Comparison of ENCODE assay signal across 13 cellular contexts in the genomic region with DNA sequence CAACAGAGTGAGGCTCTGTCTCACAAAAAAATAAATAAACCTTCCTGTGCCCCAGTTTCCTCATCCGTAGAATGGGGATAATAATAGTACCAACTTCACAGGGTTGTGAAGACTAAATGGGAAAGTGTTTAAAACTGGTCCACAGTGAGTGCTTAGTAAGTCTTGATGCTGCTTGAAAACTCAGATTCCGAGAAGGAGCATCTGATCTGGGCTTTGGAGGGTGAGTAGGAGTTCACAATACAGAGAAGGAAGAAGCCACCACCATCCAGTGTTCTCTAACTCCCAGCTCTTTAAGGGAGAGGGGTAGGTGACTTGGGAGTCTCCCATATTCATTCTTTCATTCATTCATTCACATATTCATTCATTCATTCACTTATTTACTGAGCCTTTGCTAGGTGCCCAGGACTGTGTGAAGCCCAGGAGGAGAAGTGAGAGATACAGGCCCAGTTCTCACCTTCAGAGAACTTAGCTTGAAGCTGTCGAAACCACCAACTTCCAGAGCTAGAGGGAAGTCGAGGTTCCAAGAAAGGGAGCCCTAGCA. TPM values are rescaled to one million over a fixed set of nuclear protein-coding genes. Genes with fewer than 3 reads are reported as not detected.
A peak's percentile ranks its signal among the peaks of the same experiment; 100 is the strongest.
DNase-seq lines count a peak whose midpoint lies in the region; ATAC-seq and TF ChIP-seq lines count a peak whose summit lies in the region.
"Had no signal": no experiment of that assay in that cellular context is flagged by ENCODE, and none has a peak within 500 bp of the region (broad histone marks: within the 10 kb centered on the region; RNA-seq: fewer than 3 reads in every experiment).

No MANE protein-coding gene starts in this region.

- 87 to 91% methylated on average over 4 of the region's 4 CpGs for WGBS in aorta, 2 donors

- peaks cover 0 to 96% (median 24%) of the 10 kb centered on the region in 11 experiments; a peak in 16 of 22 replicates for H3K36me3 ChIP-seq in BLaER1 treated with 17β-estradiol and CSF1 and Interleukin-3, amounts not matched to agents 10 nM and 100 nM
- H3K36me3 ChIP-seq in CD8-positive, alpha-beta T cell (ENCODE audit: insufficient read depth, low read length): peaks cover 67% of the 10 kb centered on the region
- no peaks in the 10 kb centered on the region for H3K36me3 ChIP-seq in aorta (ENCODE audit: control insufficient read depth in 1 of 2, insufficient read depth in 2 of 2, low read length in 1 of 2)
- H3K36me3 ChIP-seq: sigmoid colon had no signal

- ATAC-seq in CD8-positive, alpha-beta T cell: no peak
- no peak for ATAC-seq in activated CD8-positive, alpha-beta T cell treated with anti-CD3 and anti-CD28 coated beads for 36 hours
- ATAC-seq in naive B cell (ENCODE audit: low read depth in 2 of 2): peak; percentile 8 to 13
- no peak for ATAC-seq in GM18868 (IDR thresholded peaks at IDR 0.05; ENCODE audit: unreplicated experiment)
- no peak for ATAC-seq in aorta (ENCODE audit: low FRiP score)
- ATAC-seq: HCT116 had no signal

- H4K20me1 ChIP-seq in BLaER1 treated with 17β-estradiol and CSF1 and Interleukin-3, amounts not matched to agents 10 nM and 100 nM: peaks cover 0 to 68% (median 0%) of the 10 kb centered on the region in 11 experiments; a peak in 7 of 22 replicates

- TF ChIP-seq CTCF in CD8-positive, alpha-beta T cell (IDR thresholded peaks at IDR 0.05): no peak
- no peak for TF ChIP-seq CTCF in activated CD8-positive, alpha-beta T cell treated with anti-CD3 and anti-CD28 coated beads for 36 hours (IDR thresholded peaks at IDR 0.05)

- DNase-seq in CD8-positive, alpha-beta T cell: no peak
- no peak for DNase-seq in activated CD8-positive, alpha-beta T cell treated with anti-CD3 and anti-CD28 coated beads for 36 hours
- no peak for DNase-seq in naive B cell
- DNase-seq in T1000 (lab: John Stamatoyannopoulos, UW): no peak
- DNase-seq in aorta: no peak
- DNase-seq: EL; NCI-H1092 treated with DMSO at 0.1 percent for 48 hours; NK-92 treated with Interleukin-12 subunit alpha and Interleukin-12 subunit beta, amount 100 ng/mL, for 24 hours; SHP77; sigmoid colon had no signal

- POLR2A ChIA-PET in CD8-positive, alpha-beta T cell (lab: Charles Lee): interaction anchor here (0.7 to 1.7 kb wide), 9 partner anchors 10 to 68 kb away, joined by 3 to 17 read pairs (median 3); partner anchors contain the start of gene RAC2
- POLR2A ChIA-PET in activated CD8-positive, alpha-beta T cell treated with anti-CD3 and anti-CD28 coated beads for 36 hours (lab: Charles Lee): interaction anchor here (0.9 to 1.7 kb wide), 6 partner anchors 8 to 135 kb away, joined by 3 to 4 read pairs (median 3); no protein-coding TSS in a partner anchor

- no peaks in the 10 kb centered on the region for H3K9me3 ChIP-seq in BLaER1 treated with 17β-estradiol and CSF1 and Interleukin-3, amounts not matched to agents 10 nM and 100 nM (replicated peaks in 1 of 11)
- no peaks in the 10 kb centered on the region for H3K9me3 ChIP-seq in CD8-positive, alpha-beta T cell (ENCODE audit: low read length)
- no peaks in the 10 kb centered on the region for H3K9me3 ChIP-seq in aorta (ENCODE audit: control insufficient read depth, low read length)
- H3K9me3 ChIP-seq: sigmoid colon had no signal

- peak overlapping the region; percentile 64 for H3K4me3 Mint-ChIP-seq in CD8-positive, alpha-beta T cell
- H3K4me3 Mint-ChIP-seq in activated CD8-positive, alpha-beta T cell treated with anti-CD3 and anti-CD28 coated beads for 36 hours: peak overlapping the region; percentile 63
- peak overlapping the region in 5 of 8 donors; percentile 6 to 75 (median 28) for H3K4me3 Mint-ChIP-seq in naive B cell

- H3K4me3 ChIP-seq in BLaER1 treated with 17β-estradiol and CSF1 and Interleukin-3, amounts not matched to agents 10 nM and 100 nM: peak overlapping the region in 2 of 10 experiments; percentile 13 to 56; a peak in 2 of 20 replicates
- peak overlapping the region; percentile 13 for H3K4me3 ChIP-seq in CD8-positive, alpha-beta T cell (ENCODE audit: low read depth, low read length)
- no peak overlapping the region for H3K4me3 ChIP-seq in aorta (ENCODE audit: low read length in 2 of 2)
- H3K4me3 ChIP-seq: sigmoid colon had no signal

- CTCF ChIA-PET in CD8-positive, alpha-beta T cell (lab: Charles Lee): interaction anchor here (0.6 to 2.8 kb wide), 5 partner anchors 13 to 39 kb away, joined by 3 to 12 read pairs (median 5); no protein-coding TSS in a partner anchor
- CTCF ChIA-PET in activated CD8-positive, alpha-beta T cell treated with anti-CD3 and anti-CD28 coated beads for 36 hours (lab: Charles Lee): interaction anchor here (0.6 to 2.6 kb wide), 10 partner anchors 10 to 100 kb away, joined by 3 to 18 read pairs (median 4); no protein-coding TSS in a partner anchor

- intact Hi-C loops in CD8-positive, alpha-beta T cell (cut with DNase I, micrococcal nuclease): no loop called here
- intact Hi-C loops in activated CD8-positive, alpha-beta T cell treated with anti-CD3 and anti-CD28 coated beads for 36 hours (cut with micrococcal nuclease): no loop called here
- intact Hi-C loops in aorta (cut with DNase I): no loop called here

- H3K4me1 Mint-ChIP-seq in CD8-positive, alpha-beta T cell (ENCODE audit: low read depth): peaks cover 79% of the 10 kb centered on the region
- peaks cover 76% of the 10 kb centered on the region for H3K4me1 Mint-ChIP-seq in activated CD8-positive, alpha-beta T cell treated with anti-CD3 and anti-CD28 coated beads for 36 hours (ENCODE audit: low read depth)
- peaks cover 56 to 64% (median 63%) of the 10 kb centered on the region in 3 donors for H3K4me1 Mint-ChIP-seq in naive B cell

- peaks cover 91% of the 10 kb centered on the region for H3K36me3 Mint-ChIP-seq in CD8-positive, alpha-beta T cell
- H3K36me3 Mint-ChIP-seq in activated CD8-positive, alpha-beta T cell treated with anti-CD3 and anti-CD28 coated beads for 36 hours (ENCODE audit: low read depth): peaks cover 33% of the 10 kb centered on the region
- H3K36me3 Mint-ChIP-seq in naive B cell: peaks cover 17 to 29% of the 10 kb centered on the region in 2 donors

- peak overlapping the region; percentile 6 to 65 (median 57); a peak in 17 of 22 replicates for H3K9ac ChIP-seq in BLaER1 treated with 17β-estradiol and CSF1 and Interleukin-3, amounts not matched to agents 10 nM and 100 nM

- H3K27ac Mint-ChIP-seq in CD8-positive, alpha-beta T cell: peak overlapping the region; percentile 94
- H3K27ac Mint-ChIP-seq in activated CD8-positive, alpha-beta T cell treated with anti-CD3 and anti-CD28 coated beads for 36 hours: peak overlapping the region; percentile 93
- H3K27ac Mint-ChIP-seq in naive B cell: peak overlapping the region; percentile 17 to 93 (median 58)

- peak overlapping the region; percentile 7 to 76 (median 67); a peak in 20 of 22 replicates for H3K27ac ChIP-seq in BLaER1 treated with 17β-estradiol and CSF1 and Interleukin-3, amounts not matched to agents 10 nM and 100 nM
- H3K27ac ChIP-seq in CD8-positive, alpha-beta T cell (ENCODE audit: low read depth, low read length): peak overlapping the region; percentile 29
- H3K27ac ChIP-seq in aorta (ENCODE audit: low read depth in 1 of 2, low read length in 2 of 2): no peak overlapping the region
- H3K27ac ChIP-seq: sigmoid colon had no signal

- no peaks in the 10 kb centered on the region for H3K9me3 Mint-ChIP-seq in CD8-positive, alpha-beta T cell
- no peaks in the 10 kb centered on the region for H3K9me3 Mint-ChIP-seq in activated CD8-positive, alpha-beta T cell treated with anti-CD3 and anti-CD28 coated beads for 36 hours
- no peaks in the 10 kb centered on the region for H3K9me3 Mint-ChIP-seq in naive B cell

- H3K4me1 ChIP-seq in BLaER1 treated with 17β-estradiol and CSF1 and Interleukin-3, amounts not matched to agents 10 nM and 100 nM: peaks cover 94 to 100% (median 98%) of the 10 kb centered on the region in 10 experiments
- peaks cover 80% of the 10 kb centered on the region for H3K4me1 ChIP-seq in CD8-positive, alpha-beta T cell (ENCODE audit: insufficient read depth, low read length)
- H3K4me1 ChIP-seq in aorta (ENCODE audit: control insufficient read depth in 1 of 2, insufficient read depth in 2 of 2, low read length in 2 of 2): no peaks in the 10 kb centered on the region
- H3K4me1 ChIP-seq: sigmoid colon had no signal

- H3K27me3 ChIP-seq in BLaER1 treated with 17β-estradiol and CSF1 and Interleukin-3, amounts not matched to agents 10 nM and 100 nM: no peaks in the 10 kb centered on the region
- H3K27me3 ChIP-seq in CD8-positive, alpha-beta T cell (ENCODE audit: insufficient read depth, low read length): no peaks in the 10 kb centered on the region
- H3K27me3 ChIP-seq in aorta (ENCODE audit: control insufficient read depth in 1 of 2, insufficient read depth in 2 of 2, low read length in 1 of 2): no peaks in the 10 kb centered on the region

- H3K4me2 ChIP-seq in BLaER1 treated with 17β-estradiol and CSF1 and Interleukin-3, amounts not matched to agents 10 nM and 100 nM: peak overlapping the region; percentile 71 to 98 (median 84)

- no peaks in the 10 kb centered on the region for H3K27me3 Mint-ChIP-seq in CD8-positive, alpha-beta T cell (ENCODE audit: low read depth)
- H3K27me3 Mint-ChIP-seq in activated CD8-positive, alpha-beta T cell treated with anti-CD3 and anti-CD28 coated beads for 36 hours: no peaks in the 10 kb centered on the region
- no peaks in the 10 kb centered on the region for H3K27me3 Mint-ChIP-seq in naive B cell

RNA-seq across cellular contexts. Expression of gene CYTH4, which starts 17.7 kb away (rescaled TPM):
- total RNA-seq in CD8-positive, alpha-beta T cell: 100 to 1,000 TPM; 129 to 143 TPM
- 10 to 100 TPM; 33.2 to 33.4 TPM for total RNA-seq in activated CD8-positive, alpha-beta T cell treated with anti-CD3 and anti-CD28 coated beads for 36 hours
- polyA plus RNA-seq in naive B cell (ENCODE audit: low read depth in 6 of 6) (10 to 100 TPM; 29.3 to 74.9 (median 46.1) TPM), aorta (10 to 100 TPM in 1 of 2 donors, 1 to 10 TPM in 1; 4.5 to 15.9 TPM)
- total RNA-seq in aorta: 10 to 100 TPM; 28.2 to 68.7 TPM

RNA-seq across cellular contexts. Expression of gene RAC2, which starts 56.0 kb away (rescaled TPM):
- 100 to 1,000 TPM; 152 to 159 TPM for total RNA-seq in CD8-positive, alpha-beta T cell
- total RNA-seq in activated CD8-positive, alpha-beta T cell treated with anti-CD3 and anti-CD28 coated beads for 36 hours: 100 to 1,000 TPM; 699 to 717 TPM
- polyA plus RNA-seq in naive B cell (ENCODE audit: low read depth in 6 of 6) (100 to 1,000 TPM; 671 to 842 (median 780) TPM), aorta (10 to 100 TPM in 1 of 2 donors, 1 to 10 TPM in 1; 3.6 to 14.5 TPM)
- total RNA-seq in aorta: 10 to 100 TPM; 16.8 to 19.8 TPM

Comparison
In these comparisons a context has a peak if more than half of its experiments do, and no peak if none do; other contexts are left out.
1. H3K27ac ChIP-seq: peak in BLaER1 treated with 17β-estradiol and CSF1 and Interleukin-3, amounts not matched to agents 10 nM and 100 nM (11 of 11) and CD8-positive, alpha-beta T cell (single experiment); none in aorta (0 of 2).
2. ATAC-seq: peak in naive B cell (2 of 2); none in CD8-positive, alpha-beta T cell (single experiment), activated CD8-positive, alpha-beta T cell treated with anti-CD3 and anti-CD28 coated beads for 36 hours (single experiment), GM18868 (single experiment) and aorta (single experiment).
3. RNA of gene RAC2, which starts 56.0 kb away (total RNA-seq): 699 to 717 TPM in activated CD8-positive, alpha-beta T cell treated with anti-CD3 and anti-CD28 coated beads for 36 hours and 152 to 159 TPM in CD8-positive, alpha-beta T cell; 16.8 to 19.8 TPM in aorta; every median in the first group is over 4 times any median in the second.
4. Peak in every context shown above with its lines, with median percentiles within 50 percentile points of each other: H3K27ac Mint-ChIP-seq and H3K4me3 Mint-ChIP-seq.